In the genomic region with DNA sequence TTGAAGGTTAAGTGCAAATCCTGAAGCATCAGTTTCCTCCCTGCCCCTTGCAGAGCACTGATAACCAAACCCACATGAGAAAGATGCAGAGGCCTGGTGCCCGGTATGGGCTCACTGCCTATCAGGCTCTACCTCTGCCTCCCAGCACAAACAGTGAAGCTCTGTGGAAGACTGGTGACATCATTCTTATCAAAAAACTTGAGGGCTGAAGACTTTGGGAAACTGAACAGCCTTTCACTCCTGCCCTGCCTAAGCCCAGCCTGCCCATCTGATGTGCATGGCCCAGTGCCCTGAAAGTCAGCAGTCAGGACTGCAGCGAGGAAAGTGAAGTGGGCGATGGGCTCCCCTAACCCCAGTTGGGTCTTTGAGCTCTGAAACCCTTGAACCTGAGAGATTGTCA, we compare ENCODE assay signal across 16 cellular contexts.
DNase-seq lines count a peak whose midpoint lies in the region; ATAC-seq, FAIRE-seq and TF ChIP-seq lines count a peak whose summit lies in the region.
"Had no signal": no experiment of that assay in that cellular context is flagged by ENCODE, and none has a peak within 500 bp of the region (broad histone marks: within the 10 kb centered on the region; RNA-seq: fewer than 3 reads in every experiment).

No MANE protein-coding gene starts in this region.

- H3K4ac ChIP-seq in neuronal stem cell (ENCODE audit: low read length) = no peak overlapping the region

- no peak overlapping the region for H2BK12ac ChIP-seq in neuronal stem cell (ENCODE audit: low read length)

- peak overlapping the region; percentile 33 for H4K8ac ChIP-seq in neuronal stem cell (ENCODE audit: low read depth, low read length)

- H4K91ac ChIP-seq in neuronal stem cell (ENCODE audit: low read depth, low read length, poor library complexity) = no peak overlapping the region

- POLR2A ChIA-PET in HepG2 (lab: Yijun Ruan, JAX) = interaction anchor here (1.1 to 11.7 kb wide), 2 partner anchors 9 to 21 kb away, joined by 3 to 484 read pairs; no protein-coding TSS in a partner anchor

- no peaks in the 10 kb centered on the region for H3K9me3 ChIP-seq in HepG2 (ENCODE audit: low read length)
- no peaks in the 10 kb centered on the region for H3K9me3 ChIP-seq in right lobe of liver
- H3K9me3 ChIP-seq in keratinocyte (ENCODE audit: control insufficient read depth, low read depth, low read length) = no peaks in the 10 kb centered on the region
- H3K9me3 ChIP-seq in neuronal stem cell (replicated peaks in 1 of 2; ENCODE audit: control insufficient read depth in 2 of 2, insufficient read depth in 1 of 2, low read depth in 1 of 2, low read length in 2 of 2) = peaks cover 0 to 22% of the 10 kb centered on the region in 2 donors
- H3K9me3 ChIP-seq: BLaER1, Caco-2 had no signal

- H3K4me2 ChIP-seq in HepG2 (ENCODE audit: low read depth, low read length) = no peak overlapping the region
- H3K4me2 ChIP-seq in keratinocyte (ENCODE audit: control insufficient read depth, extremely low read depth, insufficient read depth, low read depth, low read length) = no peak overlapping the region
- H3K4me2 ChIP-seq in neuronal stem cell (ENCODE audit: insufficient read depth, low read length, poor library complexity, severe bottlenecking) = no peak overlapping the region
- H3K4me2 ChIP-seq: BLaER1 had no signal

- intact Hi-C loops in HepG2 (cut with micrococcal nuclease; ENCODE audit: unreplicated experiment) (no loop called here), right lobe of liver (cut with DNase I) (no loop called here), posterior cingulate gyrus (cut with DNase I) (no loop called here)

- dilution Hi-C loops in keratinocyte (cut with MboI; ENCODE audit: extremely low pct_ligation_motif_present, low sequenced_read_pairs) = no loop called here

- H2BK120ac ChIP-seq in neuronal stem cell (ENCODE audit: low read depth, low read length) = no peak overlapping the region

- no peaks in the 10 kb centered on the region for H3K79me2 ChIP-seq in HepG2 (ENCODE audit: insufficient read depth, low read length)
- H3K79me2 ChIP-seq in keratinocyte (ENCODE audit: control insufficient read depth, insufficient read depth, low read length) = no peaks in the 10 kb centered on the region

- no peaks in the 10 kb centered on the region for H3K9me1 ChIP-seq in keratinocyte (ENCODE audit: control insufficient read depth, extremely low read depth, insufficient read depth, low read length)

- H2AFZ ChIP-seq in HepG2 (ENCODE audit: low read length) (no peak overlapping the region), keratinocyte (ENCODE audit: control insufficient read depth, low read length) (no peak overlapping the region), neuronal stem cell (ENCODE audit: low read length) (no peak overlapping the region)

- no peak overlapping the region for H3K14ac ChIP-seq in neuronal stem cell (ENCODE audit: low read length)

- H3K23ac ChIP-seq in neuronal stem cell (ENCODE audit: low read depth, low read length, poor library complexity) = no peak overlapping the region

- ATAC-seq in HepG2 = no peak
- no peak for ATAC-seq in right lobe of liver
- ATAC-seq: HCT116 had no signal

- no peak for TF ChIP-seq POLR2A in HepG2 (IDR thresholded peaks at IDR 0.05; ENCODE audit: insufficient read depth in 1 of 2, low read depth in 2 of 2, low read length in 2 of 2)
- TF ChIP-seq POLR2A in right lobe of liver (IDR thresholded peaks at IDR 0.05) = no peak

- no peak for DNase-seq in HepG2 (ENCODE audit: low spot score)
- no peak for DNase-seq in right lobe of liver
- no peak for DNase-seq in keratinocyte (ENCODE audit: low read depth, low spot score)
- no peak for DNase-seq in neuronal stem cell (ENCODE audit: low spot score)
- no peak for DNase-seq in SHP77 (lab: John Stamatoyannopoulos, UW)
- DNase-seq in globus pallidus (ENCODE audit: low spot score) = no peak
- no peak for DNase-seq in posterior cingulate gyrus
- DNase-seq in HPDE6-E6E7 (ENCODE audit: extremely low spot score) = no peak
- DNase-seq: Caco-2; CD8-positive, alpha-beta memory T cell; DND-41; GDM1 had no signal

- H4K20me1 ChIP-seq in HepG2 (ENCODE audit: insufficient read depth, low read length) (no peaks in the 10 kb centered on the region), keratinocyte (ENCODE audit: control insufficient read depth, extremely low read depth, insufficient read depth, low read length) (no peaks in the 10 kb centered on the region)
- H4K20me1 ChIP-seq: BLaER1 had no signal

- peak overlapping the region; percentile 26 for H2AK5ac ChIP-seq in neuronal stem cell (ENCODE audit: low read depth, low read length)

- H3K4me3 ChIP-seq in HepG2 (replicated peaks in 1 of 3; ENCODE audit: insufficient read depth in 1 of 3, low read depth in 2 of 3, low read length in 3 of 3) (no peak overlapping the region), right lobe of liver (no peak overlapping the region), keratinocyte (ENCODE audit: control insufficient read depth in 2 of 3, extremely low read depth in 1 of 3, insufficient read depth in 2 of 3, low read depth in 1 of 3, low read length in 3 of 3) (no peak overlapping the region), neuronal stem cell (ENCODE audit: low read length in 2 of 2) (no peak overlapping the region)
- H3K4me3 ChIP-seq: BLaER1 had no signal

- no peaks in the 10 kb centered on the region for H3K79me1 ChIP-seq in neuronal stem cell (ENCODE audit: low read depth, low read length)

- peak overlapping the region; percentile 41 for H3K18ac ChIP-seq in neuronal stem cell (ENCODE audit: low read length)

- CTCF ChIA-PET in HepG2 (lab: Yijun Ruan, JAX; ENCODE audit: low intra/inter-chr PET ratio, low total read pairs) = no interaction called here

- no TSS peak for BruUV-seq in HepG2 (replicated peaks; lab: Mats Ljungman, UMichigan)

- in situ Hi-C loops in HepG2 (cut with HindIII; ENCODE audit: extremely low pct_ligation_motif_present, low pct_unique_long_range_greater_than_20kb) = no loop called here

- H2BK15ac ChIP-seq in neuronal stem cell (ENCODE audit: low read length) = no peak overlapping the region

- H3K4me1 ChIP-seq in HepG2 (ENCODE audit: insufficient read depth, low read length) = peaks cover 60% of the 10 kb centered on the region
- peaks cover 0 to 37% (median 5%) of the 10 kb centered on the region in 4 donors for H3K4me1 ChIP-seq in right lobe of liver
- H3K4me1 ChIP-seq in keratinocyte (ENCODE audit: control insufficient read depth, extremely low read depth, insufficient read depth, low read length) = peaks cover 38% of the 10 kb centered on the region
- H3K4me1 ChIP-seq in neuronal stem cell (ENCODE audit: control insufficient read depth in 2 of 2, insufficient read depth in 1 of 2, low read depth in 1 of 2, low read length in 2 of 2) = peaks cover 16 to 23% of the 10 kb centered on the region in 2 donors
- H3K4me1 ChIP-seq: BLaER1 had no signal

- 96% methylated on average over 3 of the region's 3 CpGs for WGBS in HepG2 (ENCODE audit: low lambda C conversion rate)
- WGBS in right lobe of liver (ENCODE audit: insufficient coverage, low coverage, low lambda C conversion rate, missing lambda C conversion rate) = 100% methylated on average over 2 of the region's 3 CpGs
- WGBS in neuronal stem cell (ENCODE audit: extremely low coverage in 2 of 2, insufficient read length in 2 of 2, insufficient replicate concordance in 1 of 2), 2 donors = no CpG with 5 or more reads among the region's 3 CpGs

- peak overlapping the region; percentile 31 for H2BK5ac ChIP-seq in neuronal stem cell (ENCODE audit: low read length)

- no peaks in the 10 kb centered on the region for H3K27me3 ChIP-seq in HepG2 (ENCODE audit: control insufficient read depth in 1 of 2, insufficient read depth in 2 of 2, low read length in 2 of 2)
- H3K27me3 ChIP-seq in right lobe of liver = no peaks in the 10 kb centered on the region
- H3K27me3 ChIP-seq in keratinocyte (ENCODE audit: control insufficient read depth, extremely low read depth, insufficient read depth, low read length) = no peaks in the 10 kb centered on the region
- H3K27me3 ChIP-seq in neuronal stem cell (ENCODE audit: control insufficient read depth in 3 of 3, insufficient read depth in 3 of 3, low read depth in 1 of 3, low read length in 3 of 3) = no peaks in the 10 kb centered on the region
- H3K27me3 ChIP-seq: BLaER1 had no signal

- no peak overlapping the region for H3K9ac ChIP-seq in HepG2 (ENCODE audit: insufficient read depth, low read depth, low read length)
- no peak overlapping the region for H3K9ac ChIP-seq in keratinocyte (ENCODE audit: control insufficient read depth, extremely low read depth, insufficient read depth, low read length)
- H3K9ac ChIP-seq in neuronal stem cell (ENCODE audit: low read depth, low read length, poor library complexity) = no peak overlapping the region
- H3K9ac ChIP-seq: BLaER1 had no signal

- no peak overlapping the region for H3K27ac ChIP-seq in HepG2 (ENCODE audit: extremely low read length, insufficient read depth, low read length)
- no peak overlapping the region for H3K27ac ChIP-seq in right lobe of liver
- no peak overlapping the region for H3K27ac ChIP-seq in keratinocyte (ENCODE audit: control insufficient read depth, insufficient read depth, low read length)
- H3K27ac ChIP-seq in neuronal stem cell (replicated peaks; ENCODE audit: low read length) = no peak overlapping the region
- H3K27ac ChIP-seq: 22Rv1, BLaER1 had no signal

- TF ChIP-seq EP300 in HepG2 (IDR thresholded peaks at IDR 0.05; ENCODE audit: low read depth in 2 of 2, low read length in 2 of 2) (no peak), HepG2 (CRISPR knock-in tag; IDR thresholded peaks at IDR 0.05; ENCODE audit: borderline replicate concordance) (no peak)

- no peak for TF ChIP-seq RAD21 in HepG2 (CRISPR knock-in tag; IDR thresholded peaks at IDR 0.05)

- TF ChIP-seq CTCF in HepG2 (CRISPR knock-in tag; IDR thresholded peaks at IDR 0.05) (no peak), right lobe of liver (IDR thresholded peaks at IDR 0.05) (no peak), keratinocyte (optimal IDR thresholded peaks at IDR 0.05 in 1 of 3, IDR thresholded peaks at IDR 0.05 in 1 of 3, conservative IDR thresholded peaks at IDR 0.05 in 1 of 3; ENCODE audit: extremely low read depth in 1 of 3, insufficient read depth in 2 of 3, low read length in 3 of 3) (no peak)

- FAIRE-seq in HepG2 (lab: Jason Lieb, UNC) (no peak), keratinocyte (lab: Jason Lieb, UNC) (peak; percentile 58)
- FAIRE-seq: H54 had no signal

- H3K36me3 ChIP-seq in HepG2 (replicated peaks in 1 of 2; ENCODE audit: control insufficient read depth in 1 of 2, insufficient read depth in 2 of 2, low read length in 2 of 2) = no peaks in the 10 kb centered on the region
- no peaks in the 10 kb centered on the region for H3K36me3 ChIP-seq in right lobe of liver
- H3K36me3 ChIP-seq in keratinocyte (ENCODE audit: control insufficient read depth in 2 of 2, extremely low read depth in 1 of 2, insufficient read depth in 2 of 2, low read length in 2 of 2) = no peaks in the 10 kb centered on the region
- H3K36me3 ChIP-seq in neuronal stem cell (replicated peaks in 1 of 2; ENCODE audit: control insufficient read depth in 2 of 2, insufficient read depth in 2 of 2, low read length in 2 of 2) = no peaks in the 10 kb centered on the region
- H3K36me3 ChIP-seq: BLaER1 had no signal
